ENCODE assay signal across 9 cellular contexts in the genomic region with DNA sequence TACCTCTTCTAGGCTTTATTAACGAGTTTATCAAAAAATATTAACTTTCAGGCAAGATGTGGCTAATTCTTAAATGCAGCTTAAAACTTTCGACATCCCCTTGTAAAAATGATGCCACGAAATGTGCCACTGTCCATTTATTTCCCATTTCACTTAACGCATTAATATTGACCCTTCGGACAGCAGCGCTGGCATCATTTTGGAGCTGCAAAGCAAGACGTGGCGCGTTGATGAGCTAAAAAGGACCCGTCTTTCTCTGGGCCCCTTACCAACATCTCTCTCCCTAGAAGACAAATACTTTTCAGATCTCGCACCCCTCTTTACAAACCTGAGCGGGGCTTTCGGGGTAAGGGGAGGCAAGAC.
A peak's percentile ranks its signal among the peaks of the same experiment; 100 is the strongest.
DNase-seq lines count a peak whose midpoint lies in the region; ATAC-seq, FAIRE-seq and TF ChIP-seq lines count a peak whose summit lies in the region.
"Had no signal": no experiment of that assay in that cellular context is flagged by ENCODE, and none has a peak within 500 bp of the region (broad histone marks: within the 10 kb centered on the region; RNA-seq: fewer than 3 reads in every experiment).

No MANE protein-coding gene starts in this region.

- H3K27me3 ChIP-seq in PC-3 (ENCODE audit: low read length) = no peaks in the 10 kb centered on the region

- FAIRE-seq in D721Med (lab: Jason Lieb, UNC) = no peak

- no peaks in the 10 kb centered on the region for H3K4me1 Mint-ChIP-seq in progenitor cell of endocrine pancreas (ENCODE audit: low read depth)

- H3F3A ChIP-seq in PC-3 (ENCODE audit: low read length, unreplicated experiment) = no peaks in the 10 kb centered on the region

- no peak for ATAC-seq in PC-3

- peak overlapping the region; percentile 69 for H2AFZ ChIP-seq in PC-3 (ENCODE audit: low read length)
- H2AFZ ChIP-seq in OCI-LY7 (ENCODE audit: low read length) = no peak overlapping the region

- H3K27ac ChIP-seq in PC-3 (ENCODE audit: low read length) = peak overlapping the region; percentile 76
- H3K27ac ChIP-seq in OCI-LY7 (ENCODE audit: low read depth, low read length, poor library complexity, severe bottlenecking) = no peak overlapping the region
- H3K27ac ChIP-seq in substantia nigra (ENCODE audit: low read depth, low read length, poor library complexity, severe bottlenecking) = no peak overlapping the region

- H3K79me2 ChIP-seq in PC-3 (ENCODE audit: low read length) (peaks cover 40% of the 10 kb centered on the region), OCI-LY7 (ENCODE audit: insufficient read depth, low read depth, low read length) (no peaks in the 10 kb centered on the region)

- POLR2A ChIA-PET in PC-3 (lab: Charles Lee; ENCODE audit: unreplicated experiment) (interaction anchor here (0.5 kb wide), 1 partner anchor 148 kb away, joined by 5 read pairs; no protein-coding TSS in a partner anchor), OCI-LY7 (lab: Charles Lee) (interaction anchor here (0.6 kb wide), 1 partner anchor 991 kb away, joined by 4 read pairs; no protein-coding TSS in a partner anchor)

- intact Hi-C loops in PC-3 (cut with micrococcal nuclease) = loop anchor here (10.0 kb wide), 1 partner anchor 342 kb away; no protein-coding TSS in a partner anchor
- intact Hi-C loops in OCI-LY7 (cut with micrococcal nuclease; ENCODE audit: unreplicated experiment) = no loop called here

- DNase-seq in PC-3 (no peak), epithelial cell of proximal tubule (ENCODE audit: low read depth) (no peak), progenitor cell of endocrine pancreas (ENCODE audit: low spot score, unreplicated experiment) (no peak), NCI-H1417 treated with DMSO at 0.1 percent for 48 hours (lab: John Stamatoyannopoulos, UW) (no peak), D721Med (ENCODE audit: insufficient read length, low spot score) (no peak), OCI-LY7 (ENCODE audit: low spot score) (no peak), substantia nigra (lab: John Stamatoyannopoulos, UW) (no peak)
- DNase-seq: occipital lobe had no signal

- CTCF ChIA-PET in PC-3 (lab: Charles Lee) = interaction anchor here (0.6 to 1.7 kb wide), 6 partner anchors 22 to 510 kb away, joined by 3 to 11 read pairs (median 4); no protein-coding TSS in a partner anchor
- CTCF ChIA-PET in OCI-LY7 (lab: Charles Lee; ENCODE audit: unreplicated experiment) = no interaction called here

- H3K9me2 ChIP-seq in PC-3 (replicated peaks; ENCODE audit: low read length) = no peaks in the 10 kb centered on the region
- no peaks in the 10 kb centered on the region for H3K9me2 ChIP-seq in OCI-LY7 (ENCODE audit: insufficient read depth, low read length)

- H3K9me3 ChIP-seq in ES-I3 (ENCODE audit: control insufficient read depth, insufficient read depth, low read length) (no peaks in the 10 kb centered on the region), PC-3 (ENCODE audit: low read length) (no peaks in the 10 kb centered on the region), OCI-LY7 (ENCODE audit: low read length) (no peaks in the 10 kb centered on the region)

- H3K4me3 ChIP-seq in PC-3 (ENCODE audit: low read length) (peak overlapping the region; percentile 71), epithelial cell of proximal tubule (ENCODE audit: low read depth, low read length) (peak overlapping the region; percentile 72), OCI-LY7 (ENCODE audit: low read depth, low read length, poor library complexity, severe bottlenecking) (no peak overlapping the region)

- no peaks in the 10 kb centered on the region; the same call in 1 of the 2 replicates for H3K4me1 ChIP-seq in ES-I3 (ENCODE audit: insufficient read depth, low read length)
- H3K4me1 ChIP-seq in PC-3 (ENCODE audit: insufficient read depth, low read length) = peaks cover 41% of the 10 kb centered on the region
- no peaks in the 10 kb centered on the region for H3K4me1 ChIP-seq in OCI-LY7 (ENCODE audit: insufficient read depth, low read length, poor library complexity, severe bottlenecking)

- BruUV-seq in PC-3 (replicated peaks; lab: Mats Ljungman, UMichigan) (TSS peak; percentile 83), OCI-LY7 (replicated peaks; lab: Mats Ljungman, UMichigan) (no TSS peak)

- H3K4me3 Mint-ChIP-seq in progenitor cell of endocrine pancreas (ENCODE audit: low read depth) = peak overlapping the region; percentile 50

- H3K9me3 Mint-ChIP-seq in progenitor cell of endocrine pancreas (ENCODE audit: low read depth) = no peaks in the 10 kb centered on the region

- H3K36me3 Mint-ChIP-seq in progenitor cell of endocrine pancreas (ENCODE audit: insufficient read depth) = no peaks in the 10 kb centered on the region

- H3K9ac ChIP-seq in ES-I3 (ENCODE audit: low read depth, low read length) = peak overlapping the region; percentile 76
- peak overlapping the region; percentile 93 for H3K9ac ChIP-seq in PC-3 (ENCODE audit: low read length)

- H4K20me1 ChIP-seq in PC-3 (ENCODE audit: low read length) (no peaks in the 10 kb centered on the region), OCI-LY7 (ENCODE audit: insufficient read depth, low read length) (no peaks in the 10 kb centered on the region)

- H3K36me3 ChIP-seq in ES-I3 (ENCODE audit: insufficient read depth, low read length) (no peaks in the 10 kb centered on the region), PC-3 (ENCODE audit: low read depth, low read length) (peaks cover 7% of the 10 kb centered on the region), OCI-LY7 (ENCODE audit: insufficient read depth, low read length) (no peaks in the 10 kb centered on the region)

- H3K4me2 ChIP-seq in PC-3 (ENCODE audit: low read length) (peak overlapping the region; percentile 82), OCI-LY7 (ENCODE audit: low read length) (no peak overlapping the region)

- H3K27me3 Mint-ChIP-seq in progenitor cell of endocrine pancreas = peaks cover 80% of the 10 kb centered on the region

- no peak for TF ChIP-seq CTCF in PC-3 (conservative IDR thresholded peaks at IDR 0.05; ENCODE audit: low read depth, low read length)
- no peak for TF ChIP-seq CTCF in epithelial cell of proximal tubule (conservative IDR thresholded peaks at IDR 0.05; ENCODE audit: low read depth, low read length)
- TF ChIP-seq CTCF in progenitor cell of endocrine pancreas (IDR thresholded peaks at IDR 0.05; ENCODE audit: unreplicated experiment) = no peak
- no peak for TF ChIP-seq CTCF in D721Med (IDR thresholded peaks at IDR 0.05; ENCODE audit: insufficient read depth, missing control alignments)
- no peak for TF ChIP-seq CTCF in OCI-LY7 (conservative IDR thresholded peaks at IDR 0.05; ENCODE audit: low read length)

- H3K27ac Mint-ChIP-seq in progenitor cell of endocrine pancreas = peak overlapping the region; percentile 64
